ENCODE assay signal across 18 cellular contexts in genomic region chr19:8151499-8152035, GRCh38. TPM values are rescaled to one million over a fixed set of nuclear protein-coding genes. Genes with fewer than 3 reads are reported as not detected.
"Had no signal": no experiment of that assay in that cellular context is flagged by ENCODE, and none has a peak within 500 bp of the region (broad histone marks: within the 10 kb centered on the region; RNA-seq: fewer than 3 reads in every experiment).

No MANE protein-coding gene starts in this region.

- FAIRE-seq: small intestine had no signal

- H3K9me3 ChIP-seq: transverse colon had no signal

- H3K4me1 ChIP-seq: foreskin keratinocyte had no signal

- H3K4me3 ChIP-seq: transverse colon had no signal

- H3K27ac ChIP-seq: foreskin keratinocyte, transverse colon had no signal

- H3K36me3 ChIP-seq: transverse colon had no signal

- ATAC-seq: foreskin keratinocyte; natural killer cell treated with Interleukin-12 subunit alpha and Interleukin-12 subunit beta and Interleukin-15 and Interleukin-18, amount 100 ng/mL, for 72 hours; right cardiac atrium had no signal

- DNase-seq: activated CD4-positive, CD25-positive, alpha-beta regulatory T cell; activated naive CD4-positive, alpha-beta T cell treated with Interleukin-2 at 50 U/mL for 16 hours; activated T-cell treated with anti-CD3 and anti-CD28 coated beads for 4 hours; anterior cingulate cortex; cerebellar nuclear complex; effector memory CD4-positive, alpha-beta T cell; foreskin keratinocyte; head of caudate nucleus; occipital lobe; right cardiac atrium; small intestine; stimulated activated CD4-positive, alpha-beta T cell treated with anti-CD3 and anti-CD28 coated beads, Interleukin-4, amount 100 ng/mL, for 24 hours; stimulated activated CD8-positive, alpha-beta memory T cell treated with anti-CD3 and anti-CD28 coated beads, Interleukin-4, amount 100 ng/mL, for 48 hours; stimulated activated naive CD4-positive, alpha-beta T cell treated with Interleukin-2 at 50 U/mL for 16 hours; substantia nigra; transverse colon had no signal

RNA-seq across cellular contexts. Expression of gene FBN3, which starts 2.2 kb away (rescaled TPM):
- total RNA-seq: foreskin keratinocyte; mesenteric fat pad; natural killer cell treated with Interleukin-12 subunit alpha and Interleukin-12 subunit beta and Interleukin-15 and Interleukin-18, amount 100 ng/mL, for 72 hours; right cardiac atrium; transverse colon had no signal
